In genomic region chr1:175197536-175197935, GRCh38 we compare ENCODE assay signal across 1 cellular context.
TF ChIP-seq lines count a peak whose summit lies in the region.

No MANE protein-coding gene starts in this region.

TF ChIP-seq in endothelial cell of umbilical vein, 7 proteins besides CTCF, POLR2A, EP300 and RAD21:
- TF ChIP-seq JUN (IDR thresholded peaks at IDR 0.05; ENCODE audit: borderline replicate concordance, insufficient read depth, insufficient read length, low read depth) (peak; percentile 62), FOS (IDR thresholded peaks at IDR 0.05; ENCODE audit: borderline replicate concordance, insufficient read depth, low read length) (peak; percentile 85), MAX (IDR thresholded peaks at IDR 0.05; ENCODE audit: insufficient read depth, insufficient read length) (no peak), MYC (IDR thresholded peaks at IDR 0.05; ENCODE audit: low read depth, low read length) (no peak)
